ENCODE assay signal across 8 cellular contexts in genomic region chr7:42932861-42933591, GRCh38. TPM values are rescaled to one million over a fixed set of nuclear protein-coding genes. Genes with fewer than 3 reads are reported as not detected.
DNase-seq lines count a peak whose midpoint lies in the region; ATAC-seq and TF ChIP-seq lines count a peak whose summit lies in the region.

No MANE protein-coding gene starts in this region.

- no peak overlapping the region for H2AFZ ChIP-seq in OCI-LY1 (ENCODE audit: low read length)

- peaks cover 48% of the 10 kb centered on the region for H3K4me1 Mint-ChIP-seq in activated CD4-positive, alpha-beta T cell treated with anti-CD3 and anti-CD28 coated beads, Interleukin-2, amount 10 ng/mL, durations not matched to agents 24 days and 14 days

- H3K4me2 ChIP-seq in OCI-LY1 (ENCODE audit: low read length) (peak overlapping the region; percentile 82), mesendoderm (ENCODE audit: low read length) (peak overlapping the region; percentile 81)

- H3K4me1 ChIP-seq in OCI-LY1 (ENCODE audit: insufficient read depth, low read length, severe bottlenecking) (peaks cover 48% of the 10 kb centered on the region), mesendoderm (ENCODE audit: control insufficient read depth, low read depth, low read length) (peaks cover 5% of the 10 kb centered on the region), vagina (peaks cover 59% of the 10 kb centered on the region)

- H2BK15ac ChIP-seq in mesendoderm (replicated peaks; ENCODE audit: low read depth), result no peak overlapping the region

- peaks cover 5% of the 10 kb centered on the region for H3K79me1 ChIP-seq in mesendoderm (ENCODE audit: low read length)

- H2AK5ac ChIP-seq in mesendoderm (ENCODE audit: low read length), result no peak overlapping the region

- H3K4me3 Mint-ChIP-seq in activated CD4-positive, alpha-beta T cell treated with anti-CD3 and anti-CD28 coated beads, Interleukin-2, amount 10 ng/mL, durations not matched to agents 24 days and 14 days, result peak overlapping the region; percentile 97

- H3K36me3 ChIP-seq in OCI-LY1 (ENCODE audit: insufficient read depth, low read length) (peaks cover 43% of the 10 kb centered on the region), mesendoderm (ENCODE audit: control insufficient read depth, insufficient read depth, low read length) (peaks cover 2% of the 10 kb centered on the region), vagina (peaks cover 0 to 25% of the 10 kb centered on the region in 2 donors)

- H2BK5ac ChIP-seq in mesendoderm (ENCODE audit: low read length), result no peak overlapping the region

- DNase-seq in activated CD4-positive, alpha-beta T cell treated with anti-CD3 and anti-CD28 coated beads, Interleukin-2, amount 10 ng/mL, durations not matched to agents 24 days and 14 days, result peak; percentile 68
- DNase-seq in activated CD4-positive, alpha-beta T cell treated with anti-CD3 and anti-CD28 coated beads, Interleukin-2, amount 50 U/mL, for 4 hours, result no peak
- no peak for DNase-seq in coronary artery (ENCODE audit: low spot score)
- DNase-seq in mesendoderm, result peak; percentile 63
- DNase-seq in vagina (ENCODE audit: extremely low spot score in 2 of 2), result no peak
- no peak for DNase-seq in SKM-1 (lab: John Stamatoyannopoulos, UW; ENCODE audit: unreplicated experiment)

- peak overlapping the region; percentile 66 for H3K4ac ChIP-seq in mesendoderm (ENCODE audit: low read depth, low read length)

- H3K9me3 ChIP-seq in OCI-LY1 (ENCODE audit: low read length), result no peaks in the 10 kb centered on the region
- no peaks in the 10 kb centered on the region for H3K9me3 ChIP-seq in vagina

- intact Hi-C loops in activated CD4-positive, alpha-beta T cell treated with anti-CD3 and anti-CD28 coated beads, Interleukin-2, amount 10 ng/mL, durations not matched to agents 24 days and 14 days (cut with micrococcal nuclease), result loop anchor here (1.0 to 10.0 kb wide), 5 partner anchors 7 to 1048 kb away; partner anchors contain the start of genes C7orf25 and STK17A
- intact Hi-C loops in vagina (cut with DNase I), result loop anchor here (2.0 kb wide), 1 partner anchor 20 kb away; the partner anchor contains the start of gene C7orf25

- H4K5ac ChIP-seq in mesendoderm (ENCODE audit: low read length), result no peak overlapping the region

- H3K27me3 ChIP-seq in OCI-LY1 (ENCODE audit: insufficient read depth, low read length), result no peaks in the 10 kb centered on the region
- H3K27me3 ChIP-seq in mesendoderm (ENCODE audit: insufficient read depth, low read length, poor library complexity), result no peaks in the 10 kb centered on the region
- no peaks in the 10 kb centered on the region for H3K27me3 ChIP-seq in vagina

- peaks cover 49% of the 10 kb centered on the region for H3K36me3 Mint-ChIP-seq in activated CD4-positive, alpha-beta T cell treated with anti-CD3 and anti-CD28 coated beads, Interleukin-2, amount 10 ng/mL, durations not matched to agents 24 days and 14 days (ENCODE audit: low read depth)

- H3K27me3 Mint-ChIP-seq in activated CD4-positive, alpha-beta T cell treated with anti-CD3 and anti-CD28 coated beads, Interleukin-2, amount 10 ng/mL, durations not matched to agents 24 days and 14 days, result no peaks in the 10 kb centered on the region

- no peaks in the 10 kb centered on the region for H3F3A ChIP-seq in OCI-LY1 (ENCODE audit: insufficient read depth, low read length)

- H3K9ac ChIP-seq in OCI-LY1 (ENCODE audit: low read length) (peak overlapping the region; percentile 83), mesendoderm (ENCODE audit: low read length) (peak overlapping the region; percentile 97)

- no peaks in the 10 kb centered on the region for H3K9me2 ChIP-seq in OCI-LY1 (ENCODE audit: low read depth, low read length)

- H3K79me2 ChIP-seq in OCI-LY1 (ENCODE audit: insufficient read depth, low read length) (peaks cover 60% of the 10 kb centered on the region), mesendoderm (ENCODE audit: control insufficient read depth, insufficient read depth, low read length) (peaks cover 61% of the 10 kb centered on the region)

- H3K4me3 ChIP-seq in OCI-LY1 (ENCODE audit: low read depth, low read length, poor library complexity, severe bottlenecking) (peak overlapping the region; percentile 86), coronary artery (peak overlapping the region; percentile 94), mesendoderm (ENCODE audit: low read length) (peak overlapping the region; percentile 87), vagina (peak overlapping the region; percentile 60 to 91)

- H3K27ac ChIP-seq in OCI-LY1 (ENCODE audit: low read depth, low read length, poor library complexity, severe bottlenecking) (no peak overlapping the region), coronary artery (peak overlapping the region; percentile 83 to 89), mesendoderm (ENCODE audit: low read depth, low read length) (peak overlapping the region; percentile 6), vagina (peak overlapping the region; percentile 79)

- no peak overlapping the region for H3K23ac ChIP-seq in mesendoderm (ENCODE audit: low read length)

- no peak for TF ChIP-seq CTCF in OCI-LY1 (IDR thresholded peaks at IDR 0.05; ENCODE audit: low read length)
- TF ChIP-seq CTCF in coronary artery (IDR thresholded peaks at IDR 0.05), result no peak
- no peak for TF ChIP-seq CTCF in vagina (IDR thresholded peaks at IDR 0.05)

- ATAC-seq in HG02970 (IDR thresholded peaks at IDR 0.05; ENCODE audit: low FRiP score, unreplicated experiment), result no peak

- no peaks in the 10 kb centered on the region for H3K9me3 Mint-ChIP-seq in activated CD4-positive, alpha-beta T cell treated with anti-CD3 and anti-CD28 coated beads, Interleukin-2, amount 10 ng/mL, durations not matched to agents 24 days and 14 days

- no CpG with 5 or more reads among the region's 16 CpGs for WGBS in mesendoderm (ENCODE audit: extremely low coverage, insufficient coverage, low lambda C conversion rate)

- no peaks in the 10 kb centered on the region for H4K20me1 ChIP-seq in OCI-LY1 (ENCODE audit: insufficient read depth, low read length)

- peak overlapping the region; percentile 99 for H3K27ac Mint-ChIP-seq in activated CD4-positive, alpha-beta T cell treated with anti-CD3 and anti-CD28 coated beads, Interleukin-2, amount 10 ng/mL, durations not matched to agents 24 days and 14 days

- peak overlapping the region; percentile 81 for H3K18ac ChIP-seq in mesendoderm (ENCODE audit: low read length)

- H2BK120ac ChIP-seq in mesendoderm (ENCODE audit: low read depth, low read length), result no peak overlapping the region

- no peak for TF ChIP-seq POLR2A in vagina (IDR thresholded peaks at IDR 0.05)

- H3K56ac ChIP-seq in mesendoderm (ENCODE audit: low read length), result peak overlapping the region; percentile 85

- H4K8ac ChIP-seq in mesendoderm (ENCODE audit: low read depth, low read length), result no peak overlapping the region

RNA-seq across cellular contexts. Expression of gene MRPL32, which starts 0.8 kb away (rescaled TPM):
- total RNA-seq in activated CD4-positive, alpha-beta T cell treated with anti-CD3 and anti-CD28 coated beads, Interleukin-2, amount 10 ng/mL, durations not matched to agents 24 days and 14 days, result 81.6 and 89.1 TPM in 2 replicates
- 146 TPM for polyA plus RNA-seq in mesendoderm (2013, experiment 1 of 2)
- 197 TPM for polyA plus RNA-seq in mesendoderm (2013, experiment 2 of 2)
- total RNA-seq in vagina, result 33.9 TPM

RNA-seq across cellular contexts. Expression of gene PSMA2, which starts 1.1 kb away (rescaled TPM):
- total RNA-seq in activated CD4-positive, alpha-beta T cell treated with anti-CD3 and anti-CD28 coated beads, Interleukin-2, amount 10 ng/mL, durations not matched to agents 24 days and 14 days, result 202 and 209 TPM in 2 replicates
- 351 TPM for polyA plus RNA-seq in mesendoderm (2013, experiment 1 of 2)
- 360 TPM for polyA plus RNA-seq in mesendoderm (2013, experiment 2 of 2)
- 46.9 TPM for total RNA-seq in vagina

RNA-seq across cellular contexts. Expression of gene C7orf25, which starts 21.2 kb away (rescaled TPM):
- 2.1 and 3.9 TPM in 2 replicates for total RNA-seq in activated CD4-positive, alpha-beta T cell treated with anti-CD3 and anti-CD28 coated beads, Interleukin-2, amount 10 ng/mL, durations not matched to agents 24 days and 14 days
- 3.9 TPM for polyA plus RNA-seq in mesendoderm (2013, experiment 1 of 2)
- polyA plus RNA-seq in mesendoderm (2013, experiment 2 of 2), result 3.9 TPM
- 5.4 TPM for total RNA-seq in vagina

Comparison
In these comparisons a context has a peak if more than half of its experiments do, and no peak if none do; other contexts are left out.
1. DNase-seq: peak in activated CD4-positive, alpha-beta T cell treated with anti-CD3 and anti-CD28 coated beads, Interleukin-2, amount 10 ng/mL, durations not matched to agents 24 days and 14 days (single experiment) and mesendoderm (single experiment); none in activated CD4-positive, alpha-beta T cell treated with anti-CD3 and anti-CD28 coated beads, Interleukin-2, amount 50 U/mL, for 4 hours (0 of 2), coronary artery (single experiment), vagina (0 of 2) and SKM-1 (single experiment).
2. Peak in every context shown above with its lines, with median percentiles within 50 percentile points of each other: H3K4me3 ChIP-seq.